In the genomic region with DNA sequence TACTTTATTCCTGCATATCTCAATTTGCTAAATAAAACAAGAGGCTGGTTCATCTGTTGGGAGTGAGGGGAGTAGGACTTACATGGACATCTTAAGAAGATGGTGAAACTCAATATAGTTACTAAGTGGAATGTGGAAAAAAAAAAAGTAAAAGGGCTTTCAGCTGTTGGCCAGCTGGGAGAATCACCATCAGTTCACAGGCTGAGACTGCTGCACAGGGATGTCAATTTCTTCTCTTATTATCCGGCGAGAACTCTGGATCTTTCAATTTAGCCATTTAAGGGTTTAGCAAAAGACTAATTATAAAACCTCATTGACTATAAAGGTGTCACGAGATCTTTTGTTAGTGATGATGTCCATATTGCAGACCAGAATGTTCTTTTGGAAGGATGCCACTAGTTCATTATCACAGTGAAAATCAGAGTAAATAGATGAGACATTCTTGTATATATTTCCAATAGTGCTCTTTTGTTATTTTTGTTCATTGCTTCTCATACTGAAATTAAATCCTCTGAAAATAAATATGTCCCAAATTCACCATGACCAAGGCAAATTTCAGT, we compare ENCODE assay signal across 23 cellular contexts.
DNase-seq lines count a peak whose midpoint lies in the region; ATAC-seq and TF ChIP-seq lines count a peak whose summit lies in the region.
"Had no signal": no experiment of that assay in that cellular context is flagged by ENCODE, and none has a peak within 500 bp of the region (broad histone marks: within the 10 kb centered on the region; RNA-seq: fewer than 3 reads in every experiment).

No MANE protein-coding gene starts in this region.

- ATAC-seq in GM21423 (IDR thresholded peaks at IDR 0.05; ENCODE audit: unreplicated experiment), result no peak
- ATAC-seq: activated naive CD4-positive, alpha-beta T cell treated with anti-CD3 and anti-CD28 coated beads, Interleukin-2, amount 50 U/mL, for 72 hours; CD8-positive, alpha-beta T cell; GM12878; heart left ventricle had no signal

- H3K4me3 ChIP-seq in fibroblast of villous mesenchyme (ENCODE audit: low read depth, low read length) (no peak overlapping the region), tibial nerve (no peak overlapping the region)
- H3K4me3 ChIP-seq: esophagus muscularis mucosa, GM12878, heart left ventricle, smooth muscle cell, thoracic aorta had no signal

- no peaks in the 10 kb centered on the region for H3K36me3 ChIP-seq in tibial nerve
- H3K36me3 ChIP-seq: esophagus muscularis mucosa, heart left ventricle, thoracic aorta had no signal

- TF ChIP-seq EP300 in tibial nerve (IDR thresholded peaks at IDR 0.05), result no peak

- WGBS in tibial nerve, 2 donors, result 82 to 89% methylated on average over 3 of the region's 3 CpGs

- no peaks in the 10 kb centered on the region for H3K27me3 ChIP-seq in tibial nerve
- H3K27me3 ChIP-seq: esophagus muscularis mucosa, heart left ventricle had no signal

- no peak overlapping the region for H3K27ac ChIP-seq in tibial nerve
- H3K27ac ChIP-seq: esophagus muscularis mucosa, heart left ventricle, thoracic aorta had no signal

- no peaks in the 10 kb centered on the region for H3K4me1 ChIP-seq in tibial nerve
- H3K4me1 ChIP-seq: heart left ventricle had no signal

- peak; percentile 9 for DNase-seq in HCEC 1CT
- DNase-seq in amniotic epithelial cell (ENCODE audit: low read depth), result peak; percentile 44
- peak; percentile 70 for DNase-seq in fibroblast of villous mesenchyme (ENCODE audit: low read depth)
- DNase-seq in pons (ENCODE audit: low spot score), result peak; percentile 41
- no peak for DNase-seq in EL
- no peak for DNase-seq in mesenteric fat pad (ENCODE audit: low spot score)
- DNase-seq in tibial nerve (ENCODE audit: low spot score in 2 of 2), result no peak
- DNase-seq: AML-193; CD8-positive, alpha-beta T cell; cerebellar nuclear complex; effector CD8-positive, alpha-beta T cell; GOT3; heart left ventricle; immature natural killer cell; NCI-H1092; NCI-H2081; stimulated activated naive CD4-positive, alpha-beta T cell had no signal

- TF ChIP-seq CTCF in fibroblast of villous mesenchyme (IDR thresholded peaks at IDR 0.05; ENCODE audit: insufficient read depth, low read depth, low read length) (no peak), tibial nerve (IDR thresholded peaks at IDR 0.05) (no peak)

- TF ChIP-seq POLR2A in tibial nerve (IDR thresholded peaks at IDR 0.05), result no peak

- H3K9me3 ChIP-seq in tibial nerve, result no peaks in the 10 kb centered on the region
- H3K9me3 ChIP-seq: esophagus muscularis mucosa, heart left ventricle, thoracic aorta had no signal

Comparison
In these comparisons a context has a peak if more than half of its experiments do, and no peak if none do; other contexts are left out.
1. DNase-seq: peak in HCEC 1CT (single experiment), amniotic epithelial cell (single experiment), fibroblast of villous mesenchyme (single experiment) and pons (single experiment); none in EL (single experiment), mesenteric fat pad (single experiment) and tibial nerve (0 of 2).